Comparison of ENCODE assay signal across 8 cellular contexts in the genomic region with DNA sequence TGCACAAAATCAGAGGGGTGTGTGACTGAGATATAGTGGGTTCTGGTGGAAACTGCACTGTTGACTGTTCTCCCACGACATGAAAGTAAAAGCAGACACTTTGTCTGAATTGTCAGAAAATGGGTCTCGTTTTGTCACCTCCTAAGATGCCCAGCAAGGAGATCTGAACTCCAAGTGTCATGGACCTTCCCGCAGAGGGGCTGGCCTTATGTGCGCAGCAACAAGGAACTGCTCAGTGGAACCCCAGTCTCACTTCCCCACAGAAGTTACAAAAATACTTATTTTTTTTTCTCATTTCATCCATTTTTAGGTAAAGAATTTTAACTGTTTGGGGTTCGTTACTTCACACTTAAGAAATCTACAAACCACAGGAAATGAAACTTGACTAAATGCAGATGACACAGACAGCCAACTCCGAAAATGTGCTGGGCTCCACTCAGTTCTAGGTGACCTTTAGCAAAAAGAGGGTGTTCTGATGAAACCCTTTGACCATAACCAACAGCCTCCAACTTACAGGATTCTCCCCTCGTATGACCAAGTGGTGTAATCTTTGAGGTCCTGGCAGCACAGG.
DNase-seq lines count a peak whose midpoint lies in the region; ATAC-seq and TF ChIP-seq lines count a peak whose summit lies in the region.

No MANE protein-coding gene starts in this region.

- H3K27me3 Mint-ChIP-seq in central memory CD8-positive, alpha-beta T cell = no peaks in the 10 kb centered on the region
- H3K27me3 Mint-ChIP-seq in stimulated activated naive CD8-positive, alpha-beta T cell treated with anti-CD3 and anti-CD28 coated beads, Interleukin-15, amount 100 ng/mL, for 72 hours = no peaks in the 10 kb centered on the region
- no peaks in the 10 kb centered on the region for H3K27me3 Mint-ChIP-seq in nephron progenitor cell (ENCODE audit: low read depth, poor library complexity)

- H3K4me3 Mint-ChIP-seq in central memory CD8-positive, alpha-beta T cell = peak overlapping the region; percentile 40
- peak overlapping the region; percentile 59 to 66 for H3K4me3 Mint-ChIP-seq in stimulated activated naive CD8-positive, alpha-beta T cell treated with anti-CD3 and anti-CD28 coated beads, Interleukin-15, amount 100 ng/mL, for 72 hours
- no peak overlapping the region for H3K4me3 Mint-ChIP-seq in nephron progenitor cell

- DNase-seq in RPMI7951 (ENCODE audit: low read depth) (peak; percentile 19), DMS79 (lab: John Stamatoyannopoulos, UW) (no peak), NCI-H1694 treated with DMSO at 0.1 percent for 48 hours (lab: John Stamatoyannopoulos, UW) (no peak), nephron progenitor cell (no peak)
- peak in 1 of 2 donors; percentile 46 for DNase-seq in central memory CD8-positive, alpha-beta T cell (ENCODE audit: low spot score in 2 of 2)
- DNase-seq in stimulated activated naive CD8-positive, alpha-beta T cell treated with anti-CD3 and anti-CD28 coated beads, Interleukin-15, amount 100 ng/mL, for 72 hours = peak; percentile 69 to 79

- ATAC-seq in GM18907 (IDR thresholded peaks at IDR 0.05; ENCODE audit: unreplicated experiment) (peak; percentile 80), HG02938 (IDR thresholded peaks at IDR 0.05; ENCODE audit: unreplicated experiment) (peak; percentile 78)
- ATAC-seq in central memory CD8-positive, alpha-beta T cell (replicated peaks; ENCODE audit: extremely low read depth, poor library complexity, severe bottlenecking) = peak; percentile 90
- peak; percentile 92 for ATAC-seq in stimulated activated naive CD8-positive, alpha-beta T cell treated with anti-CD3 and anti-CD28 coated beads, Interleukin-15, amount 100 ng/mL, for 72 hours

- peaks cover 4% of the 10 kb centered on the region for H3K36me3 Mint-ChIP-seq in central memory CD8-positive, alpha-beta T cell (ENCODE audit: insufficient read depth)
- H3K36me3 Mint-ChIP-seq in nephron progenitor cell (ENCODE audit: low read depth) = no peaks in the 10 kb centered on the region

- H3K4me1 Mint-ChIP-seq in central memory CD8-positive, alpha-beta T cell = peaks cover 51% of the 10 kb centered on the region
- H3K4me1 Mint-ChIP-seq in stimulated activated naive CD8-positive, alpha-beta T cell treated with anti-CD3 and anti-CD28 coated beads, Interleukin-15, amount 100 ng/mL, for 72 hours = peaks cover 91% of the 10 kb centered on the region
- peaks cover 13% of the 10 kb centered on the region for H3K4me1 Mint-ChIP-seq in nephron progenitor cell

- H3K27ac Mint-ChIP-seq in central memory CD8-positive, alpha-beta T cell (ENCODE audit: low read depth) = peak overlapping the region; percentile 93
- peak overlapping the region; percentile 94 for H3K27ac Mint-ChIP-seq in stimulated activated naive CD8-positive, alpha-beta T cell treated with anti-CD3 and anti-CD28 coated beads, Interleukin-15, amount 100 ng/mL, for 72 hours
- no peak overlapping the region for H3K27ac Mint-ChIP-seq in nephron progenitor cell

- H3K9me3 Mint-ChIP-seq in central memory CD8-positive, alpha-beta T cell = no peaks in the 10 kb centered on the region
- H3K9me3 Mint-ChIP-seq in stimulated activated naive CD8-positive, alpha-beta T cell treated with anti-CD3 and anti-CD28 coated beads, Interleukin-15, amount 100 ng/mL, for 72 hours = peaks cover 30 to 41% of the 10 kb centered on the region in 2 donors
- H3K9me3 Mint-ChIP-seq in nephron progenitor cell = peaks cover 9% of the 10 kb centered on the region

- no peak for TF ChIP-seq CTCF in nephron progenitor cell (IDR thresholded peaks at IDR 0.05)

Comparison
In these comparisons a context has a peak if more than half of its experiments do, and no peak if none do; other contexts are left out.
1. DNase-seq: peak in RPMI7951 (single experiment) and stimulated activated naive CD8-positive, alpha-beta T cell treated with anti-CD3 and anti-CD28 coated beads, Interleukin-15, amount 100 ng/mL, for 72 hours (2 of 2); none in DMS79 (single experiment), NCI-H1694 treated with DMSO at 0.1 percent for 48 hours (single experiment) and nephron progenitor cell (single experiment).
2. Peak in every context shown above with its lines, with median percentiles within 50 percentile points of each other: ATAC-seq.